8 cellular contexts compared by ENCODE assay signal in the genomic region with DNA sequence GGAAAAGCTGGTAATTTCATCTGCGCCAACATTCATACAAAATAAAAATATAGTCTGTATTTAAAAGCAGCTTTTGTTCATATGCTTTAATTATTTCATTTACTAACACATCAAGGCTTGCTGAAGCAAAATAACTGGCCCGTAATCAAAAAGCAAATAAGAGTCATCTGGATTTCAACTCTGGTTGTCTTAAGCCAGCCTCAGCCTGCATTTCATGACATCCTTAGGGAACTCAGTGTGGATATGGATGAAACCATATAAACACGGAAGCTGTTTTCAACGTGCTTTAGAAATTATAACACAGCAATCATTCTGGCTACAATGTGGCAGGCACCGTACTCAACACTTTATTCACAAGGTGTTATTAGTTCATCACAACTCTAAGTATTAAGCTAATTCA. TPM values are rescaled to one million over a fixed set of nuclear protein-coding genes. Genes with fewer than 3 reads are reported as not detected.
DNase-seq lines count a peak whose midpoint lies in the region; ATAC-seq and TF ChIP-seq lines count a peak whose summit lies in the region.

No MANE protein-coding gene starts in this region.

- H3K36me3 ChIP-seq in BE2C (no peaks in the 10 kb centered on the region), KOPT-K1 (ENCODE audit: insufficient read depth, low read length) (no peaks in the 10 kb centered on the region)

- no peaks in the 10 kb centered on the region for H3K4me1 ChIP-seq in BE2C

- peaks cover 0 to 4% (median 0%) of the 10 kb centered on the region in 7 donors for H3K9me3 Mint-ChIP-seq in naive B cell

- peak overlapping the region in 3 of 6 donors; percentile 90 to 98 (median 96) for H3K27ac Mint-ChIP-seq in naive B cell

- H3K27me3 Mint-ChIP-seq in naive B cell, result peaks cover 0 to 5% (median 0%) of the 10 kb centered on the region in 3 donors

- peak overlapping the region; percentile 65 for H3K27ac ChIP-seq in KOPT-K1 (ENCODE audit: low read depth, low read length, poor library complexity, severe bottlenecking)

- H3K4me3 Mint-ChIP-seq in naive B cell, result peak overlapping the region; percentile 97 to 100 (median 99)

- peaks cover 8 to 9% of the 10 kb centered on the region in 2 donors for H3K36me3 Mint-ChIP-seq in naive B cell

- H3K9me3 ChIP-seq in BE2C (peaks cover 3% of the 10 kb centered on the region), KOPT-K1 (ENCODE audit: insufficient read depth, low read length, poor library complexity, severe bottlenecking) (no peaks in the 10 kb centered on the region)

- peaks cover 36 to 51% (median 51%) of the 10 kb centered on the region in 3 donors for H3K4me1 Mint-ChIP-seq in naive B cell

- DNase-seq in BE2C (no peak), dedifferentiated amniotic fluid mesenchymal stem cell (ENCODE audit: extremely low spot score) (peak; percentile 26), naive B cell (no peak), COR-L47 (lab: John Stamatoyannopoulos, UW) (no peak), islet precursor cell (no peak), RPMI8226 (no peak)

- no peaks in the 10 kb centered on the region; the same call in 1 of the 2 replicates for H3K27me3 ChIP-seq in BE2C

- peak overlapping the region; percentile 92 for H3K4me3 ChIP-seq in BE2C (ENCODE audit: low read depth, low read length)

- no peak for ATAC-seq in naive B cell (ENCODE audit: low read depth in 2 of 2)
- ATAC-seq in HG03159 (IDR thresholded peaks at IDR 0.05; ENCODE audit: unreplicated experiment), result no peak

- TF ChIP-seq CTCF in BE2C (IDR thresholded peaks at IDR 0.05; ENCODE audit: low read depth, low read length), result no peak

RNA-seq across cellular contexts. Expression of a gene that starts 0.9 kb away (rescaled TPM):
- 138 TPM for polyA plus RNA-seq in BE2C (2012; ENCODE audit: insufficient read depth, insufficient read length, low read depth)
- polyA plus RNA-seq in naive B cell (ENCODE audit: low read depth in 6 of 6), result 10 to 100 TPM; 26.3 to 69.9 (median 50.7) TPM

RNA-seq across cellular contexts. Expression of a gene that starts 58.3 kb away (rescaled TPM):
- 10.8 TPM for polyA plus RNA-seq in BE2C (2012; ENCODE audit: insufficient read depth, insufficient read length, low read depth)
- 10 to 100 TPM; 11.2 to 20.0 (median 13.6) TPM for polyA plus RNA-seq in naive B cell (ENCODE audit: low read depth in 6 of 6)
